8 cellular contexts compared by ENCODE assay signal in the genomic region with DNA sequence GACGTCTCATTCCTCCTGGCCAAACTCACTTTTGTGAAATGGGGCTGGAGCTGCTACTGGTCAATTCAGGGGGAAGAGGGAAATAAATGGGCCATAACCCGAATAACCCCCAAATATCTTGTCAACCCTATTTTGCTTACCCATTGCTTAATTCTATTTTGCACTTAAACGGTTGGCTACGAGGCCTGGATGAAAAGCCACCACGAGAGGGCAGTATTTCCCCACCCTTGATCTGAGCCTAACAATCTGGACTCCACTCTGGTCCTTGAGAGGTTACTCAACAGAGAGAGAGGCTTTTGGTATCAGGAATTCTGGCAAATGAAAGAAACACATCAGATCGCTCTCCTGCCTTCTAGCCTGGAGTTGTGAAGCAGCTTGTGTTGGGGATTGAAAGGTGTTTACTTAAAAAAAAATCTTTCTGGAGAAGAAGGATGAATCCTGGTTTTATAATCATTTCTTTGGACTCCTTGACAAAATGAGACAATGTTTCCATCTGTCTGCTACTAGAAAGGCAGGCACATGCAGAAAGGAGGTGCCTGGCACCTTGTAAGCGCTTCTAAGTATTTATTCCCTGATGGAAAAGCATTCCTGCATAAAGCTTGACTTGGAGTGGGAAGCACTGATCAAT. TPM values are rescaled to one million over a fixed set of nuclear protein-coding genes. Genes with fewer than 3 reads are reported as not detected.
DNase-seq lines count a peak whose midpoint lies in the region; ATAC-seq and TF ChIP-seq lines count a peak whose summit lies in the region.

No MANE protein-coding gene starts in this region.

- H3K27ac ChIP-seq in CD8-positive, alpha-beta T cell (ENCODE audit: low read depth, low read length), result no peak overlapping the region
- H3K27ac ChIP-seq in lung (ENCODE audit: low read depth in 1 of 2, low read length in 1 of 2), result no peak overlapping the region

- H3K27me3 ChIP-seq in CD8-positive, alpha-beta T cell (ENCODE audit: insufficient read depth, low read length), result no peaks in the 10 kb centered on the region
- no peaks in the 10 kb centered on the region for H3K27me3 ChIP-seq in lung (ENCODE audit: control insufficient read depth, insufficient read depth)

- peak; percentile 51 for ATAC-seq in CD8-positive, alpha-beta T cell
- ATAC-seq in lung (ENCODE audit: insufficient read depth, low FRiP score) (peak; percentile 73), GM19324 (IDR thresholded peaks at IDR 0.05; ENCODE audit: low FRiP score, unreplicated experiment) (no peak)

- peak; percentile 78 for TF ChIP-seq CTCF in CD8-positive, alpha-beta T cell (IDR thresholded peaks at IDR 0.05)
- peak; percentile 82 for TF ChIP-seq CTCF in lung (IDR thresholded peaks at IDR 0.05; ENCODE audit: control extremely low read depth, extremely low read depth)

- H3K4me3 ChIP-seq in CD8-positive, alpha-beta T cell (ENCODE audit: low read depth, low read length), result no peak overlapping the region
- no peak overlapping the region for H3K4me3 ChIP-seq in lung

- POLR2A ChIA-PET in CD8-positive, alpha-beta T cell (lab: Charles Lee), result no interaction called here
- POLR2A ChIA-PET in HEK293T (lab: Yijun Ruan, JAX), result no interaction called here

- H3K4me1 Mint-ChIP-seq in CD8-positive, alpha-beta T cell (ENCODE audit: low read depth), result no peaks in the 10 kb centered on the region

- no peaks in the 10 kb centered on the region for H3K36me3 Mint-ChIP-seq in CD8-positive, alpha-beta T cell

- H3K9me3 ChIP-seq in CD8-positive, alpha-beta T cell (ENCODE audit: low read length), result no peaks in the 10 kb centered on the region
- H3K9me3 ChIP-seq in lung (ENCODE audit: control insufficient read depth in 2 of 2, insufficient read depth in 1 of 2, low read length in 1 of 2), result no peaks in the 10 kb centered on the region

- H3K4me1 ChIP-seq in CD8-positive, alpha-beta T cell (ENCODE audit: insufficient read depth, low read length), result no peaks in the 10 kb centered on the region
- no peaks in the 10 kb centered on the region for H3K4me1 ChIP-seq in lung (ENCODE audit: control insufficient read depth in 2 of 2, insufficient read depth in 2 of 2, low read length in 2 of 2)

- peak; percentile 24 to 75 (median 49) for DNase-seq in CD8-positive, alpha-beta T cell
- peak; percentile 74 for DNase-seq in HEK293T (ENCODE audit: extremely low spot score)
- peak; percentile 67 for DNase-seq in NCI-H748 (lab: John Stamatoyannopoulos, UW; ENCODE audit: unreplicated experiment)
- peak; percentile 68 to 75 for DNase-seq in activated CD4-positive, alpha-beta T cell treated with anti-CD3 and anti-CD28 coated beads, Interleukin-2, amount 50 U/mL, for 48 hours
- peak; percentile 85 for DNase-seq in ecto neural progenitor cell (ENCODE audit: low spot score)
- peak; percentile 75 for DNase-seq in lung (ENCODE audit: low spot score)
- DNase-seq in stimulated activated CD8-positive, alpha-beta memory T cell treated with anti-CD3 and anti-CD28 coated beads, Interleukin-2, amount 100 ng/mL, for 1 hour (ENCODE audit: low read depth in 2 of 2), result peak; percentile 27 to 35

- CTCF ChIA-PET in CD8-positive, alpha-beta T cell (lab: Charles Lee), result interaction anchor here (0.7 to 4.4 kb wide), 15 partner anchors 9 to 638 kb away, joined by 3 to 39 read pairs (median 3); no protein-coding TSS in a partner anchor
- CTCF ChIA-PET in HEK293T (lab: Yijun Ruan, JAX), result interaction anchor here (0.7 to 2.2 kb wide), 11 partner anchors 8 to 644 kb away, joined by 3 to 7 read pairs (median 3); no protein-coding TSS in a partner anchor

- no peak overlapping the region for H3K27ac Mint-ChIP-seq in CD8-positive, alpha-beta T cell

- H3K36me3 ChIP-seq in CD8-positive, alpha-beta T cell (ENCODE audit: insufficient read depth, low read length), result no peaks in the 10 kb centered on the region
- no peaks in the 10 kb centered on the region for H3K36me3 ChIP-seq in lung (ENCODE audit: control insufficient read depth in 2 of 2, insufficient read depth in 2 of 2, low read length in 2 of 2)

- no peak overlapping the region for H3K4me3 Mint-ChIP-seq in CD8-positive, alpha-beta T cell

- peaks cover 18% of the 10 kb centered on the region for H3K27me3 Mint-ChIP-seq in CD8-positive, alpha-beta T cell (ENCODE audit: low read depth)

- H3K9me3 Mint-ChIP-seq in CD8-positive, alpha-beta T cell, result no peaks in the 10 kb centered on the region

- intact Hi-C loops in CD8-positive, alpha-beta T cell (cut with DNase I, micrococcal nuclease), result loop anchor here (1.0 to 5.0 kb wide), 3 partner anchors 375 to 640 kb away; no protein-coding TSS in a partner anchor

- 18 to 19% methylated on average over 7 of the region's 7 CpGs for WGBS in lung, 2 donors

TF ChIP-seq in HEK293T, 16 proteins besides CTCF, POLR2A, EP300 and RAD21:
- TF ChIP-seq SUZ12 (IDR thresholded peaks at IDR 0.05) (no peak), LEF1 (IDR thresholded peaks at IDR 0.05; ENCODE audit: borderline replicate concordance) (no peak), FOXA1 (IDR thresholded peaks at IDR 0.05) (no peak), SP1 (IDR thresholded peaks at IDR 0.05) (no peak), PKNOX1 (IDR thresholded peaks at IDR 0.05) (no peak), ZNF384 (IDR thresholded peaks at IDR 0.05) (no peak), TARDBP (IDR thresholded peaks at IDR 0.05) (no peak), HDGF (IDR thresholded peaks at IDR 0.05; ENCODE audit: borderline replicate concordance) (no peak), L3MBTL2 (conservative IDR thresholded peaks at IDR 0.05) (no peak), ELF4 (IDR thresholded peaks at IDR 0.05) (no peak), ARNT (IDR thresholded peaks at IDR 0.05) (no peak), FOXK2 (IDR thresholded peaks at IDR 0.05) (no peak), CTBP1 (IDR thresholded peaks at IDR 0.05; ENCODE audit: borderline replicate concordance) (no peak), FOXM1 (IDR thresholded peaks at IDR 0.05; ENCODE audit: borderline replicate concordance) (no peak), BHLHE40 (IDR thresholded peaks at IDR 0.05; ENCODE audit: borderline replicate concordance) (no peak), NFRKB (IDR thresholded peaks at IDR 0.05) (no peak)

RNA-seq across cellular contexts. Expression of gene FBXO21, which starts 22.4 kb away (rescaled TPM):
- 10 to 100 TPM; 77.7 to 87.7 TPM for total RNA-seq in CD8-positive, alpha-beta T cell
- 100 to 1,000 TPM in 1 of 2 donors, 10 to 100 TPM in 1; 42.2 to 111 TPM for total RNA-seq in lung
- 10 to 100 TPM in 1 of 2 donors, 1 to 10 TPM in 1; 9.7 to 16.6 TPM for polyA plus RNA-seq in lung

Comparison
In these comparisons a context has a peak if more than half of its experiments do, and no peak if none do; other contexts are left out.
1. DNase-seq: peak in every context shown above with its lines; median percentile 85 in ecto neural progenitor cell; 75 in lung; 74 in HEK293T; 72 in activated CD4-positive, alpha-beta T cell treated with anti-CD3 and anti-CD28 coated beads, Interleukin-2, amount 50 U/mL, for 48 hours; 67 in NCI-H748; 49 in CD8-positive, alpha-beta T cell; 31 in stimulated activated CD8-positive, alpha-beta memory T cell treated with anti-CD3 and anti-CD28 coated beads, Interleukin-2, amount 100 ng/mL, for 1 hour.